In genomic region chr3:2851356-2851755, GRCh38 we compare ENCODE assay signal across 3 cellular contexts.
TF ChIP-seq lines count a peak whose summit lies in the region.

No MANE protein-coding gene starts in this region.

TF ChIP-seq in liver, 16 proteins besides CTCF, POLR2A, EP300 and RAD21 (continued from another document):
- TF ChIP-seq REST (IDR thresholded peaks at IDR 0.05): peak; percentile 11
- TF ChIP-seq HNF4A (conservative IDR thresholded peaks at IDR 0.05): peak in 1 of 2 donors; percentile 25

TF ChIP-seq in HepG2, 621 proteins besides CTCF, POLR2A, EP300 and RAD21 (continued from another document):
- TF ChIP-seq SOX13 (IDR thresholded peaks at IDR 0.05) (no peak), SOX13 (CRISPR knock-in tag; conservative IDR thresholded peaks at IDR 0.05 in 1 of 2, IDR thresholded peaks at IDR 0.05 in 1 of 2) (no peak), REST (IDR thresholded peaks at IDR 0.05; ENCODE audit: borderline replicate concordance in 1 of 2, low read depth in 1 of 2, low read length in 2 of 2) (no peak), SP5 (CRISPR knock-in tag; IDR thresholded peaks at IDR 0.05; ENCODE audit: borderline replicate concordance, low read depth) (no peak), ZMAT3 (CRISPR knock-in tag; conservative IDR thresholded peaks at IDR 0.05) (no peak)

TF ChIP-seq in SK-N-SH, 30 proteins besides CTCF, POLR2A, EP300 and RAD21 (continued from another document):
- TF ChIP-seq USF2 (IDR thresholded peaks at IDR 0.05; ENCODE audit: borderline replicate concordance, low read depth, low read length) (no peak), MXI1 (IDR thresholded peaks at IDR 0.05; ENCODE audit: low read depth, low read length) (no peak), SMC3 (IDR thresholded peaks at IDR 0.05; ENCODE audit: low read depth, low read length) (no peak), REST (IDR thresholded peaks at IDR 0.05; ENCODE audit: low read depth, low read length) (no peak), JUND (IDR thresholded peaks at IDR 0.05) (no peak), NFIC (IDR thresholded peaks at IDR 0.05; ENCODE audit: borderline replicate concordance) (no peak), FOXM1 (IDR thresholded peaks at IDR 0.05; ENCODE audit: low read depth) (no peak), IRF3 (IDR thresholded peaks at IDR 0.05; ENCODE audit: low read depth, low read length) (no peak)
